35 cellular contexts compared by ENCODE assay signal in the genomic region with DNA sequence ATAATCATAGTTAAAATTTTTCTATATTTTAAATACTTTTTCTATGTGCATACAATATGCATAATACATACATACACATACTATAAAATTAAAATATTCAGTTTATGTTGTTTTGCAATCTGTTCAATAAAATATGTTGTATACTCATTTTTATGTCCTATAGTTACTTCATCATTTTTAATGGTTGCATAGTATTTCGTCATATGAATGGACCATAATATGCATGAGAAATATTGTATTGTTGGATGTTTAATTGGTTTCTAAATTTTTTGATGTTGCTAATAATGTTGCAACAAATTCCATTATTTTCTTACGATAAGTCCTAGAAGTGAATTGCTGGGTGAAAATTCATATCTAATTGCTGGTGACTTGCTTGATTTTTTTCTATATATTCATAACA.
"Had no signal": no experiment of that assay in that cellular context is flagged by ENCODE, and none has a peak within 500 bp of the region (broad histone marks: within the 10 kb centered on the region; RNA-seq: fewer than 3 reads in every experiment).

No MANE protein-coding gene starts in this region.

- H3K27ac ChIP-seq: adrenal gland, ascending aorta, breast epithelium, coronary artery, esophagus muscularis mucosa, foreskin keratinocyte, gastroesophageal sphincter, heart right ventricle, VCaP had no signal

- H3K4me1 Mint-ChIP-seq: activated CD4-positive, alpha-beta T cell treated with anti-CD3 and anti-CD28 coated beads, Interleukin-2, amount 10 ng/mL, durations not matched to agents 7 days and 5 days; activated CD8-positive, alpha-beta memory T cell treated with anti-CD3 and anti-CD28 coated beads, Interleukin-2, amount 10 ng/mL, durations not matched to agents 7 days and 5 days; activated naive CD4-positive, alpha-beta T cell treated with anti-CD3 and anti-CD28 coated beads, Interleukin-2, amount 50 U/mL, for 24 hours; activated naive CD8-positive, alpha-beta T cell treated with anti-CD3 and anti-CD28 coated beads for 36 hours; activated naive CD8-positive, alpha-beta T cell treated with anti-CD3 and anti-CD28 coated beads, Interleukin-2, amount 50 U/mL, for 24 hours had no signal

- H3K9me3 Mint-ChIP-seq: activated CD4-positive, alpha-beta T cell treated with anti-CD3 and anti-CD28 coated beads, Interleukin-2, amount 10 ng/mL, durations not matched to agents 7 days and 5 days; activated CD8-positive, alpha-beta T cell treated with anti-CD3 and anti-CD28 coated beads for 36 hours; activated naive CD4-positive, alpha-beta T cell treated with anti-CD3 and anti-CD28 coated beads for 36 hours; activated naive CD4-positive, alpha-beta T cell treated with anti-CD3 and anti-CD28 coated beads, Interleukin-2, amount 50 U/mL, for 24 hours; activated naive CD8-positive, alpha-beta T cell treated with anti-CD3 and anti-CD28 coated beads for 36 hours; WTC11 had no signal

- H3K27me3 Mint-ChIP-seq: activated CD4-positive, alpha-beta T cell treated with anti-CD3 and anti-CD28 coated beads, Interleukin-2, amount 10 ng/mL, durations not matched to agents 7 days and 5 days; activated CD8-positive, alpha-beta memory T cell treated with anti-CD3 and anti-CD28 coated beads, Interleukin-2, amount 10 ng/mL, durations not matched to agents 7 days and 5 days; activated CD8-positive, alpha-beta T cell treated with anti-CD3 and anti-CD28 coated beads for 36 hours; activated naive CD4-positive, alpha-beta T cell treated with anti-CD3 and anti-CD28 coated beads, Interleukin-2, amount 50 U/mL, for 24 hours; activated naive CD8-positive, alpha-beta T cell treated with anti-CD3 and anti-CD28 coated beads for 36 hours; activated naive CD8-positive, alpha-beta T cell treated with anti-CD3 and anti-CD28 coated beads, Interleukin-2, amount 50 U/mL, for 24 hours; brain; dendritic cell treated with granulocyte-macrophage colony-stimulating factor and Interleukin-4, amounts not matched to agents 40 ng/mL and 50 ng/mL, for 4 days; effector memory CD8-positive, alpha-beta T cell had no signal

- H3K36me3 Mint-ChIP-seq: activated CD8-positive, alpha-beta memory T cell treated with anti-CD3 and anti-CD28 coated beads, Interleukin-2, amount 10 ng/mL, durations not matched to agents 7 days and 5 days; activated naive CD4-positive, alpha-beta T cell treated with anti-CD3 and anti-CD28 coated beads, Interleukin-2, amount 50 U/mL, for 24 hours; activated naive CD8-positive, alpha-beta T cell treated with anti-CD3 and anti-CD28 coated beads for 36 hours; brain; WTC11 had no signal

- H3K4me3 ChIP-seq: adrenal gland, ascending aorta, breast epithelium, cardiac muscle cell, coronary artery, esophagus muscularis mucosa, gastroesophageal sphincter, heart right ventricle had no signal

- ATAC-seq: activated CD8-positive, alpha-beta memory T cell treated with anti-CD3 and anti-CD28 coated beads, Interleukin-2, amount 10 ng/mL, durations not matched to agents 7 days and 5 days; activated CD8-positive, alpha-beta T cell treated with anti-CD3 and anti-CD28 coated beads for 36 hours; activated naive CD8-positive, alpha-beta T cell treated with anti-CD3 and anti-CD28 coated beads, Interleukin-2, amount 50 U/mL, for 24 hours; effector memory CD8-positive, alpha-beta T cell; foreskin keratinocyte; gastroesophageal sphincter; heart right ventricle had no signal

- H3K27ac Mint-ChIP-seq: activated CD4-positive, alpha-beta T cell treated with anti-CD3 and anti-CD28 coated beads, Interleukin-2, amount 10 ng/mL, durations not matched to agents 7 days and 5 days; activated CD8-positive, alpha-beta memory T cell treated with anti-CD3 and anti-CD28 coated beads, Interleukin-2, amount 10 ng/mL, durations not matched to agents 7 days and 5 days; activated CD8-positive, alpha-beta T cell treated with anti-CD3 and anti-CD28 coated beads for 36 hours; activated naive CD4-positive, alpha-beta T cell treated with anti-CD3 and anti-CD28 coated beads for 36 hours; activated naive CD4-positive, alpha-beta T cell treated with anti-CD3 and anti-CD28 coated beads, Interleukin-2, amount 50 U/mL, for 24 hours; activated naive CD8-positive, alpha-beta T cell treated with anti-CD3 and anti-CD28 coated beads for 36 hours; activated naive CD8-positive, alpha-beta T cell treated with anti-CD3 and anti-CD28 coated beads, Interleukin-2, amount 50 U/mL, for 24 hours; activated T-helper 1 cell treated with anti-CD3 and anti-CD28 coated beads, Interleukin-12 subunit alpha, Interleukin-12 subunit beta, Interleukin-2, Interleukin-4 antibody, amounts not matched to agents 30 ng/mL and 10 ng/mL and 1 ng/mL, durations not matched to agents 14 hours and 24 hours and 36 hours; activated T-helper 2 cell treated with anti-CD3 and anti-CD28 coated beads, Interferon-gamma antibody, Interleukin-2, Interleukin-4, amounts not matched to agents 10 μg/mL and 5 μg/mL and 100 μg/mL, durations not matched to agents 14 hours and 24 hours and 36 hours; dendritic cell treated with granulocyte-macrophage colony-stimulating factor and Interleukin-4, amounts not matched to agents 40 ng/mL and 50 ng/mL, for 4 days; effector memory CD8-positive, alpha-beta T cell; WTC11 had no signal

- H3K9me3 ChIP-seq: adrenal gland, ascending aorta, breast epithelium, esophagus muscularis mucosa, gastroesophageal sphincter, heart right ventricle had no signal

- H3K36me3 ChIP-seq: adrenal gland, ascending aorta, breast epithelium, cardiac muscle cell, esophagus muscularis mucosa, gastroesophageal sphincter, heart right ventricle had no signal

- H3K4me3 Mint-ChIP-seq: activated CD4-positive, alpha-beta T cell treated with anti-CD3 and anti-CD28 coated beads, Interleukin-2, amount 10 ng/mL, durations not matched to agents 7 days and 5 days; activated CD8-positive, alpha-beta memory T cell treated with anti-CD3 and anti-CD28 coated beads, Interleukin-2, amount 10 ng/mL, durations not matched to agents 7 days and 5 days; activated CD8-positive, alpha-beta T cell treated with anti-CD3 and anti-CD28 coated beads for 36 hours; activated naive CD4-positive, alpha-beta T cell treated with anti-CD3 and anti-CD28 coated beads for 36 hours; activated naive CD4-positive, alpha-beta T cell treated with anti-CD3 and anti-CD28 coated beads, Interleukin-2, amount 50 U/mL, for 24 hours; activated naive CD8-positive, alpha-beta T cell treated with anti-CD3 and anti-CD28 coated beads for 36 hours; activated naive CD8-positive, alpha-beta T cell treated with anti-CD3 and anti-CD28 coated beads, Interleukin-2, amount 50 U/mL, for 24 hours; activated T-helper 1 cell treated with anti-CD3 and anti-CD28 coated beads, Interleukin-12 subunit alpha, Interleukin-12 subunit beta, Interleukin-2, Interleukin-4 antibody, amounts not matched to agents 30 ng/mL and 10 ng/mL and 1 ng/mL, durations not matched to agents 14 hours and 24 hours and 36 hours; dendritic cell treated with granulocyte-macrophage colony-stimulating factor and Interleukin-4, amounts not matched to agents 40 ng/mL and 50 ng/mL, for 4 days; effector memory CD8-positive, alpha-beta T cell; WTC11 had no signal

- H3K27me3 ChIP-seq: adrenal gland, ascending aorta, breast epithelium, cardiac muscle cell, dorsolateral prefrontal cortex, esophagus muscularis mucosa, foreskin keratinocyte, heart right ventricle had no signal

- DNase-seq: activated CD4-positive, alpha-beta T cell treated with anti-CD3 and anti-CD28 coated beads for 1 hour; activated CD4-positive, alpha-beta T cell treated with anti-CD3 and anti-CD28 coated beads for 4 hours; activated CD4-positive, alpha-beta T cell treated with anti-CD3 and anti-CD28 coated beads, Interleukin-2, amount 10 ng/mL, durations not matched to agents 7 days and 5 days; activated CD4-positive, alpha-beta T cell treated with anti-CD3 and anti-CD28 coated beads, Interleukin-2, amount 50 U/mL, for 48 hours; activated CD8-positive, alpha-beta memory T cell treated with anti-CD3 and anti-CD28 coated beads, Interleukin-2, amount 10 ng/mL, durations not matched to agents 7 days and 5 days; activated CD8-positive, alpha-beta memory T cell treated with anti-CD3 and anti-CD28 coated beads, Interleukin-2, amount 50 U/mL, for 4 hours; activated CD8-positive, alpha-beta T cell treated with anti-CD3 and anti-CD28 coated beads for 36 hours; activated effector memory CD4-positive, alpha-beta T cell treated with anti-CD3 and anti-CD28 coated beads, Interleukin-2, amount 50 U/mL, for 16 hours; activated naive CD4-positive, alpha-beta T cell treated with anti-CD3 and anti-CD28 coated beads for 36 hours; activated naive CD8-positive, alpha-beta T cell treated with anti-CD3 and anti-CD28 coated beads for 36 hours; activated naive CD8-positive, alpha-beta T cell treated with anti-CD3 and anti-CD28 coated beads, Interleukin-2, amount 50 U/mL, for 24 hours; activated T-cell treated with anti-CD3 and anti-CD28 coated beads, Interleukin-2, amount 50 U/mL, for 1 hour; activated T-cell treated with anti-CD3 and anti-CD28 coated beads, Interleukin-2, amount 50 U/mL, for 48 hours; adrenal gland; central memory CD4-positive, alpha-beta T cell; cerebellar nuclear complex; dorsolateral prefrontal cortex; effector memory CD8-positive, alpha-beta T cell; erythroblast; foreskin keratinocyte; heart right ventricle; T-helper 2 cell had no signal
